ENCODE assay signal across 8 cellular contexts in genomic region chr6:56314683-56315523, GRCh38.
A peak's percentile ranks its signal among the peaks of the same experiment; 100 is the strongest.
DNase-seq lines count a peak whose midpoint lies in the region; ATAC-seq and TF ChIP-seq lines count a peak whose summit lies in the region.

No MANE protein-coding gene starts in this region.

- peaks cover 0 to 9% (median 0%) of the 10 kb centered on the region in 4 donors for H3K4me1 ChIP-seq in transverse colon

- DNase-seq in A172 (ENCODE audit: low spot score): peak; percentile 47
- peak; percentile 43 for DNase-seq in EH (ENCODE audit: low read depth)
- peak in 1 of 2 experiments; percentile 8 for DNase-seq in HL-60 (ENCODE audit: low read depth in 1 of 2, low spot score in 1 of 2)
- DNase-seq in SK-N-DZ (ENCODE audit: low spot score): peak; percentile 60
- DNase-seq in globus pallidus (ENCODE audit: low spot score): peak; percentile 1
- DNase-seq in transverse colon: no peak
- DNase-seq in omental fat pad (ENCODE audit: low spot score): no peak
- DNase-seq in activated gamma-delta T cell treated with Interleukin-2 at 50 U/mL for 16 hours: no peak

- no peaks in the 10 kb centered on the region for H3K36me3 ChIP-seq in transverse colon

- WGBS in transverse colon (ENCODE audit: low coverage in 1 of 2), 2 donors: 68 to 75% methylated on average over 6 to 11 of the region's 11 CpGs

- H3K4me3 ChIP-seq in HL-60 (replicated peaks; ENCODE audit: insufficient read depth, low read length): no peak overlapping the region
- no peak overlapping the region for H3K4me3 ChIP-seq in transverse colon

- intact Hi-C loops in transverse colon (cut with DNase I; ENCODE audit: low total_unique reads): loop anchor here (2.0 kb wide), 1 partner anchor 44 kb away; no protein-coding TSS in a partner anchor

- TF ChIP-seq CTCF in HL-60 (IDR thresholded peaks at IDR 0.05; ENCODE audit: insufficient read depth, low read length) (peak; percentile 60), transverse colon (IDR thresholded peaks at IDR 0.05) (peak; percentile 38 to 68 (median 64)), omental fat pad (IDR thresholded peaks at IDR 0.05) (peak in 1 of 3 donors; percentile 7)

- in situ Hi-C loops in transverse colon (cut with MboI; ENCODE audit: low pct_ligation_motif_present in 1 of 4, low pct_unique_long_range_greater_than_20kb in 1 of 4, low sequenced_read_pairs in 3 of 4): no loop called here

- H3K27me3 ChIP-seq in HL-60 (ENCODE audit: insufficient read depth, poor library complexity, severe bottlenecking): peaks cover 3% of the 10 kb centered on the region
- H3K27me3 ChIP-seq in transverse colon: no peaks in the 10 kb centered on the region

- ATAC-seq in omental fat pad (ENCODE audit: low FRiP score): no peak

- H3K27ac ChIP-seq in HL-60 (replicated peaks) (no peak overlapping the region), transverse colon (no peak overlapping the region)

- TF ChIP-seq POLR2A in transverse colon (IDR thresholded peaks at IDR 0.05): no peak

- TF ChIP-seq EP300 in transverse colon (IDR thresholded peaks at IDR 0.05; ENCODE audit: low read depth): no peak

- no peaks in the 10 kb centered on the region for H3K9me3 ChIP-seq in transverse colon

Comparison
In these comparisons a context has a peak if more than half of its experiments do, and no peak if none do; other contexts are left out.
1. DNase-seq: peak in A172 (single experiment), EH (single experiment), SK-N-DZ (single experiment) and globus pallidus (single experiment); none in transverse colon (single experiment), omental fat pad (single experiment) and activated gamma-delta T cell treated with Interleukin-2 at 50 U/mL for 16 hours (single experiment).